In the genomic region with DNA sequence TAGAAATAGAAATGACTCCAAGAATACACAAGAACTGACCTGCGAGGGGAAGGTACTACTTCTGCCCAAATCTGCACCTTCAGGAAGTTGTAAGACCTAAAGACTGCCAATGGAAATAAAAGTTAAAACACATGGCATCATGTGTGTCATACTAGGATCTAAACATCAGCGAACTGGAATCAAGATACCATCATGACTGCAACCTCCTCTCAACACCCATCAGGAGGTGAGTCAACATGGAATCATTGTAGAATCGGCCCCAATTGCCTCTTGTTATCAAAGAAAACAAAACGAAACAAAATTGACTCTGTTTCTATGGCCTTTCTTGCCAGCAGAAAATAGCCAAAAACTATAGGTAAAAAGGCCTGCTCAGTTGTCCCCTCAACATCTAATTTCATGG, we compare ENCODE assay signal across 18 cellular contexts. TPM values are rescaled to one million over a fixed set of nuclear protein-coding genes. Genes with fewer than 3 reads are reported as not detected.
DNase-seq lines count a peak whose midpoint lies in the region; ATAC-seq lines count a peak whose summit lies in the region.
"Had no signal": no experiment of that assay in that cellular context is flagged by ENCODE, and none has a peak within 500 bp of the region (broad histone marks: within the 10 kb centered on the region; RNA-seq: fewer than 3 reads in every experiment).

No MANE protein-coding gene starts in this region.

- H3K36me3 Mint-ChIP-seq in activated CD4-positive, alpha-beta T cell treated with anti-CD3 and anti-CD28 coated beads, Interleukin-2, amount 10 ng/mL, durations not matched to agents 24 days and 14 days (ENCODE audit: low read depth): peaks cover 5% of the 10 kb centered on the region

- H3K9ac ChIP-seq in adipocyte (ENCODE audit: low read length): no peak overlapping the region

- peaks cover 2% of the 10 kb centered on the region for H3K27me3 Mint-ChIP-seq in activated CD4-positive, alpha-beta T cell treated with anti-CD3 and anti-CD28 coated beads, Interleukin-2, amount 10 ng/mL, durations not matched to agents 24 days and 14 days
- H3K27me3 Mint-ChIP-seq: stimulated activated memory B cell treated with anti-CD40 and anti-IgM and Interleukin-4, amounts not matched to agents 10 μg/mL and 1 μg/mL and 100 μg/mL, for 72 hours had no signal

- H3K9me3 Mint-ChIP-seq in activated CD4-positive, alpha-beta T cell treated with anti-CD3 and anti-CD28 coated beads, Interleukin-2, amount 10 ng/mL, durations not matched to agents 24 days and 14 days: peaks cover 4% of the 10 kb centered on the region

- no peak overlapping the region for H3K27ac Mint-ChIP-seq in activated CD4-positive, alpha-beta T cell treated with anti-CD3 and anti-CD28 coated beads, Interleukin-2, amount 10 ng/mL, durations not matched to agents 24 days and 14 days
- H3K27ac Mint-ChIP-seq: stimulated activated memory B cell treated with anti-CD40 and anti-IgM and Interleukin-4, amounts not matched to agents 10 μg/mL and 1 μg/mL and 100 μg/mL, for 72 hours had no signal

- H3K36me3 ChIP-seq in adipocyte (ENCODE audit: control insufficient read depth, insufficient read depth, low read length, severe bottlenecking): no peaks in the 10 kb centered on the region

- no peak overlapping the region for H3K4me3 Mint-ChIP-seq in activated CD4-positive, alpha-beta T cell treated with anti-CD3 and anti-CD28 coated beads, Interleukin-2, amount 10 ng/mL, durations not matched to agents 24 days and 14 days
- H3K4me3 Mint-ChIP-seq: stimulated activated memory B cell treated with anti-CD40 and anti-IgM and Interleukin-4, amounts not matched to agents 10 μg/mL and 1 μg/mL and 100 μg/mL, for 72 hours had no signal

- peaks cover 3% of the 10 kb centered on the region for H3K9me3 ChIP-seq in adipocyte (ENCODE audit: control insufficient read depth, low read length)

- intact Hi-C loops in activated CD4-positive, alpha-beta T cell treated with anti-CD3 and anti-CD28 coated beads, Interleukin-2, amount 10 ng/mL, durations not matched to agents 24 days and 14 days (cut with micrococcal nuclease): loop anchor here (2.0 kb wide), 1 partner anchor 13 kb away; no protein-coding TSS in a partner anchor

- peak; percentile 48 for DNase-seq in activated CD4-positive, alpha-beta T cell treated with anti-CD3 and anti-CD28 coated beads, Interleukin-2, amount 10 ng/mL, durations not matched to agents 24 days and 14 days
- no peak for DNase-seq in activated CD4-positive, alpha-beta T cell treated with anti-CD3 and anti-CD28 coated beads for 4 hours
- DNase-seq in HT1080 (ENCODE audit: low read depth): peak; percentile 82
- peak; percentile 18 for DNase-seq in adipocyte (ENCODE audit: low read depth)
- peak; percentile 2 for DNase-seq in kidney glomerular epithelial cell (lab: John Stamatoyannopoulos, UW)
- DNase-seq in NK-92 treated with Interleukin-12 subunit alpha and Interleukin-12 subunit beta, amount 100 ng/mL, for 24 hours (lab: John Stamatoyannopoulos, UW): no peak
- DNase-seq in superior temporal gyrus (ENCODE audit: extremely low spot score): no peak
- DNase-seq: effector CD8-positive, alpha-beta T cell; Kasumi-1; left cardiac atrium; naive thymus-derived CD8-positive, alpha-beta T cell; NCI-H2171; retina; stimulated activated CD4-positive, alpha-beta T cell treated with anti-CD3 and anti-CD28 coated beads, Interleukin-4, amount 100 ng/mL, for 1 hour had no signal

- no peak overlapping the region for H3K4me3 ChIP-seq in adipocyte (ENCODE audit: low read length)
- H3K4me3 ChIP-seq: GM12878 had no signal

- no peaks in the 10 kb centered on the region for H3K27me3 ChIP-seq in adipocyte (replicated peaks; ENCODE audit: control insufficient read depth, insufficient read depth, low read length)

- H3K4me1 Mint-ChIP-seq in activated CD4-positive, alpha-beta T cell treated with anti-CD3 and anti-CD28 coated beads, Interleukin-2, amount 10 ng/mL, durations not matched to agents 24 days and 14 days: peaks cover 30% of the 10 kb centered on the region

- ATAC-seq in GM19351 (IDR thresholded peaks at IDR 0.05; ENCODE audit: unreplicated experiment): no peak
- ATAC-seq: GM12878; left cardiac atrium; naive thymus-derived CD8-positive, alpha-beta T cell; stimulated activated memory B cell treated with anti-CD40 and anti-IgM and Interleukin-4, amounts not matched to agents 10 μg/mL and 1 μg/mL and 100 μg/mL, for 72 hours had no signal

- peaks cover 7% of the 10 kb centered on the region for H3K4me1 ChIP-seq in adipocyte (ENCODE audit: control insufficient read depth, insufficient read depth, low read length)

RNA-seq across cellular contexts. Expression of a gene that starts 15.1 kb away (rescaled TPM):
- 14.2 and 15.1 TPM in 2 replicates for total RNA-seq in activated CD4-positive, alpha-beta T cell treated with anti-CD3 and anti-CD28 coated beads, Interleukin-2, amount 10 ng/mL, durations not matched to agents 24 days and 14 days
- 30.2 and 31.8 TPM in 2 replicates for total RNA-seq in HT1080 (2014; rRNA removed; shearing (Covaris generic))
- polyA plus RNA-seq in HT1080 (2015; cell fraction: cytosol; rRNA removed): 30.4 and 30.7 TPM in 2 replicates
- polyA plus RNA-seq in HT1080 (2015; cell fraction: nucleus; rRNA removed): 13.0 and 17.3 TPM in 2 replicates

RNA-seq across cellular contexts. Expression of a gene that starts 44.0 kb away (rescaled TPM):
- not detected in 2 replicates for total RNA-seq in activated CD4-positive, alpha-beta T cell treated with anti-CD3 and anti-CD28 coated beads, Interleukin-2, amount 10 ng/mL, durations not matched to agents 24 days and 14 days
- not detected in 2 replicates for total RNA-seq in HT1080 (2014; rRNA removed; shearing (Covaris generic))
- polyA plus RNA-seq in HT1080 (2015; cell fraction: cytosol; rRNA removed): not detected in 2 replicates
- not detected in 2 replicates for polyA plus RNA-seq in HT1080 (2015; cell fraction: nucleus; rRNA removed)
- total RNA-seq: GM12878; left cardiac atrium; naive thymus-derived CD8-positive, alpha-beta T cell had no signal
- polyA plus RNA-seq: AG04450 had no signal

Comparison
In these comparisons a context has a peak if more than half of its experiments do, and no peak if none do; other contexts are left out.
1. DNase-seq: peak in activated CD4-positive, alpha-beta T cell treated with anti-CD3 and anti-CD28 coated beads, Interleukin-2, amount 10 ng/mL, durations not matched to agents 24 days and 14 days (single experiment), HT1080 (single experiment), adipocyte (single experiment) and kidney glomerular epithelial cell (single experiment); none in activated CD4-positive, alpha-beta T cell treated with anti-CD3 and anti-CD28 coated beads for 4 hours (0 of 2), NK-92 treated with Interleukin-12 subunit alpha and Interleukin-12 subunit beta, amount 100 ng/mL, for 24 hours (single experiment) and superior temporal gyrus (single experiment).